ENCODE assay signal across 12 cellular contexts in genomic region chr6:140071115-140071514, GRCh38.
A peak's percentile ranks its signal among the peaks of the same experiment; 100 is the strongest.
DNase-seq lines count a peak whose midpoint lies in the region; ATAC-seq and TF ChIP-seq lines count a peak whose summit lies in the region.
"Had no signal": no experiment of that assay in that cellular context is flagged by ENCODE, and none has a peak within 500 bp of the region (broad histone marks: within the 10 kb centered on the region; RNA-seq: fewer than 3 reads in every experiment).

No MANE protein-coding gene starts in this region.

- ATAC-seq in Right ventricle myocardium superior (ENCODE audit: poor library complexity) (peak; percentile 38), aorta (ENCODE audit: low FRiP score) (no peak)

- H3K27me3 ChIP-seq in adrenal gland (no peaks in the 10 kb centered on the region), vagina (no peaks in the 10 kb centered on the region), aorta (ENCODE audit: control insufficient read depth in 1 of 2, insufficient read depth in 2 of 2, low read length in 1 of 2) (no peaks in the 10 kb centered on the region)
- H3K27me3 ChIP-seq: BLaER1 treated with 17β-estradiol and CSF1 and Interleukin-3, amounts not matched to agents 10 nM and 100 nM; esophagus muscularis mucosa had no signal

- H3K9me3 ChIP-seq in adrenal gland (replicated peaks in 1 of 3) (no peaks in the 10 kb centered on the region), vagina (no peaks in the 10 kb centered on the region), aorta (ENCODE audit: control insufficient read depth, low read length) (peaks cover 2% of the 10 kb centered on the region)
- H3K9me3 ChIP-seq: BLaER1 treated with 17β-estradiol and CSF1 and Interleukin-3, amounts not matched to agents 10 nM and 100 nM; esophagus muscularis mucosa had no signal

- DNase-seq in Right ventricle myocardium superior: no peak
- DNase-seq in cardiac septum (ENCODE audit: low spot score): no peak
- DNase-seq in adrenal gland: peak in 1 of 7 donors; percentile 26
- peak; percentile 96 for DNase-seq in iris pigment epithelial cell (ENCODE audit: low read depth)
- DNase-seq in vagina (ENCODE audit: extremely low spot score in 2 of 2): no peak
- DNase-seq in aorta: no peak
- no peak for DNase-seq in LoVo (ENCODE audit: low spot score)
- no peak for DNase-seq in activated CD4-positive, alpha-beta T cell treated with anti-CD3 and anti-CD28 coated beads, Interleukin-2, amount 50 U/mL, for 4 hours
- DNase-seq: activated CD4-positive, alpha-beta memory T cell treated with anti-CD3 and anti-CD28 coated beads for 36 hours; mesendoderm had no signal

- intact Hi-C loops in Right ventricle myocardium superior (cut with DNase I): loop anchor here (10.0 kb wide), 2 partner anchors 96 to 374 kb away; no protein-coding TSS in a partner anchor
- intact Hi-C loops in cardiac septum (cut with DNase I): loop anchor here (10.0 kb wide), 1 partner anchor 306 kb away; no protein-coding TSS in a partner anchor
- intact Hi-C loops in adrenal gland (cut with DNase I): loop anchor here in 1 of 2 donors (10.0 kb wide), 1 partner anchor 696 kb away; the partner anchor contains the start of gene CITED2
- intact Hi-C loops in vagina (cut with DNase I): no loop called here
- intact Hi-C loops in aorta (cut with DNase I): loop anchor here in 1 of 2 donors (5.0 to 10.0 kb wide), 3 partner anchors 86 to 699 kb away; partner anchors contain the start of gene CITED2

- TF ChIP-seq CTCF in adrenal gland (IDR thresholded peaks at IDR 0.05) (no peak), vagina (IDR thresholded peaks at IDR 0.05) (no peak)

- TF ChIP-seq POLR2A in adrenal gland (IDR thresholded peaks at IDR 0.05) (no peak), vagina (IDR thresholded peaks at IDR 0.05) (no peak)

- no peaks in the 10 kb centered on the region for H3K36me3 ChIP-seq in adrenal gland (replicated peaks in 1 of 2)
- H3K36me3 ChIP-seq in vagina: no peaks in the 10 kb centered on the region
- no peaks in the 10 kb centered on the region for H3K36me3 ChIP-seq in aorta (ENCODE audit: control insufficient read depth in 1 of 2, insufficient read depth in 2 of 2, low read length in 1 of 2)
- H3K36me3 ChIP-seq: BLaER1 treated with 17β-estradiol and CSF1 and Interleukin-3, amounts not matched to agents 10 nM and 100 nM; esophagus muscularis mucosa had no signal

- H3K4me3 ChIP-seq in adrenal gland (no peak overlapping the region), vagina (no peak overlapping the region), aorta (ENCODE audit: low read length in 2 of 2) (no peak overlapping the region)
- H3K4me3 ChIP-seq: BLaER1 treated with 17β-estradiol and CSF1 and Interleukin-3, amounts not matched to agents 10 nM and 100 nM; esophagus muscularis mucosa had no signal

- H3K27ac ChIP-seq in adrenal gland (peak overlapping the region in 3 of 5 donors; percentile 14 to 76 (median 35)), vagina (peak overlapping the region; percentile 0), aorta (ENCODE audit: low read depth in 1 of 2, low read length in 2 of 2) (no peak overlapping the region)
- H3K27ac ChIP-seq: BLaER1 treated with 17β-estradiol and CSF1 and Interleukin-3, amounts not matched to agents 10 nM and 100 nM; esophagus muscularis mucosa had no signal

- 40 to 57% (median 54%) methylated on average over 2 of the region's 2 CpGs for WGBS in adrenal gland, 4 donors
- 4 to 7% methylated on average over 2 of the region's 2 CpGs for WGBS in aorta, 2 donors

- H3K4me1 ChIP-seq in adrenal gland (replicated peaks in 1 of 2) (peaks cover 15 to 27% of the 10 kb centered on the region in 2 donors), vagina (peaks cover 20% of the 10 kb centered on the region), aorta (ENCODE audit: control insufficient read depth in 1 of 2, insufficient read depth in 2 of 2, low read length in 2 of 2) (peaks cover 2 to 9% of the 10 kb centered on the region in 2 donors)

Comparison
In these comparisons a context has a peak if more than half of its experiments do, and no peak if none do; other contexts are left out.
1. H3K27ac ChIP-seq: peak in adrenal gland (3 of 5) and vagina (single experiment); none in aorta (0 of 2).